Comparison of ENCODE assay signal across 7 cellular contexts in the genomic region with DNA sequence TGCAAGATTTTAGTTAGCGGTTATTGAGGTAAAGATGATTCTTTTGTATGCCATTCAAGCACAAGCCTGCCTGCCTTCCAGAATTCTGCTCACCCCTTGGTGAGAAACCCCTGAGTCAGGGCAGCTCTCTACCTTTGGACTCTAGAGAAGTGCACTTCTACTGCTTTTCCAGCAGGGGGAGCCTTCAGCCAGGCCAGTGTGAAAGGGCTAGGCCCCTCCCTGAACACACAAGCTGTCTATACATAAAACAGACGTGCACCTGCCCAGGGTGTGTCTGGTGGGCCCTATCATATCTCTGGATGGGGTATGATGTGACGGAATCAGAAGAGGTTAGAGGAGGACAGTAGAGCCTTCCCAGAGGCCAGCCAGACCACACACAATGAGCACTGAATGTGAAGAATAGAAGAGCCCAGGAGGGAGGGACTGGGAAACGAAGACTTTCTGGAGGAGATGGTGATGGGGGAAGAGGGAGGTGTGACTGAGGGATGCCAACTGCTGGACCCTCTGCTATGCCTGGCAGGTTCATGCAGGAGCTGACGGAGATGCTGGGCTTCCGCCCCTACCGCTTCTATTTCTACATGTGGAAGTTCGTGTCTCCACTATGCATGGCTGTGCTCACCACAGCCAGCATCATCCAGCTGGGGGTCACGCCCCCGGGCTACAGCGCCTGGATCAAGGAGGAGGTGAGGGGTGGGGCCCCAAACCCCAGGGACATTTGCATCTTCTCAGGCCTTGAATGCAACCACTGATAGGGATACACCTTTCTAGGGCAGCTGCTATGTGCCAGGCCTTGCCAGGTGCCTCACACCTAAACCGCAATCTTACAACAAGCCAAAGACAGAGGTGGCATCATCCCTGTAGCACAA. TPM values are rescaled to one million over a fixed set of nuclear protein-coding genes. Genes with fewer than 3 reads are reported as not detected.
A peak's percentile ranks its signal among the peaks of the same experiment; 100 is the strongest.
DNase-seq lines count a peak whose midpoint lies in the region; ATAC-seq, FAIRE-seq and TF ChIP-seq lines count a peak whose summit lies in the region.

No MANE protein-coding gene starts in this region.

- H3K9me3 ChIP-seq in H1 (ENCODE audit: insufficient read depth in 2 of 2, low read depth in 1 of 2, low read length in 1 of 2) (no peaks in the 10 kb centered on the region), uterus (no peaks in the 10 kb centered on the region)

- no peak overlapping the region for H2BK12ac ChIP-seq in H1 (ENCODE audit: low read depth, low read length)

- peak; percentile 63 for ATAC-seq in HG02973 (IDR thresholded peaks at IDR 0.05; ENCODE audit: unreplicated experiment)
- peak; percentile 97 to 98 for ATAC-seq in naive thymus-derived CD8-positive, alpha-beta T cell

- H3K4me3 Mint-ChIP-seq in naive thymus-derived CD8-positive, alpha-beta T cell, result no peak overlapping the region

- H3K79me1 ChIP-seq in H1 (ENCODE audit: low read depth, low read length), result no peaks in the 10 kb centered on the region

- no peak overlapping the region for H2BK120ac ChIP-seq in H1 (replicated peaks; ENCODE audit: low read depth, low read length)

- no peak overlapping the region for H3K4ac ChIP-seq in H1 (replicated peaks; ENCODE audit: insufficient read length, low read depth, low read length)

- H3K56ac ChIP-seq in H1 (replicated peaks; ENCODE audit: insufficient read length, low read depth, low read length), result no peak overlapping the region

- H3K14ac ChIP-seq in H1 (ENCODE audit: insufficient read length), result no peak overlapping the region

- H3K79me2 ChIP-seq in H1 (ENCODE audit: control insufficient read depth in 1 of 2, insufficient read depth in 2 of 2, low read length in 2 of 2), result no peaks in the 10 kb centered on the region

- no peak overlapping the region for H2AK5ac ChIP-seq in H1 (ENCODE audit: low read depth, low read length)

- H2BK5ac ChIP-seq in H1 (ENCODE audit: low read depth, low read length), result no peak overlapping the region

- H3K4me3 ChIP-seq in GM12865 (ENCODE audit: low read depth, low read length), result no peak overlapping the region
- no peak overlapping the region for H3K4me3 ChIP-seq in H1 (ENCODE audit: extremely low read depth in 1 of 4, insufficient read depth in 2 of 4, low read depth in 3 of 4, low read length in 4 of 4)
- H3K4me3 ChIP-seq in uterus, result no peak overlapping the region

- peak; percentile 70 to 82 for TF ChIP-seq RAD21 in H1 (IDR thresholded peaks at IDR 0.05 in 1 of 2, conservative IDR thresholded peaks at IDR 0.05 in 1 of 2; ENCODE audit: low read depth in 2 of 2, low read length in 2 of 2)

- 70% methylated on average over 12 of the region's 12 CpGs; no CpG with 5 or more reads in 1 of the 2 experiments for WGBS in H1 (ENCODE audit: extremely low coverage in 1 of 2, insufficient coverage in 1 of 2, insufficient read length in 1 of 2, insufficient replicate concordance in 2 of 2, low coverage in 1 of 2, low lambda C conversion rate in 2 of 2, missing lambda C conversion rate in 1 of 2), 2 experiments

- intact Hi-C loops in uterus (cut with DNase I; ENCODE audit: low total_unique reads), result no loop called here

- H3K36me3 ChIP-seq in H1 (ENCODE audit: control insufficient read depth in 2 of 4, insufficient read depth in 4 of 4, low read length in 3 of 4), result no peaks in the 10 kb centered on the region
- no peaks in the 10 kb centered on the region for H3K36me3 ChIP-seq in uterus

- H4K5ac ChIP-seq in H1 (ENCODE audit: insufficient read length, low read depth, low read length), result no peak overlapping the region

- DNase-seq in GM12865 (ENCODE audit: low read depth), result peak; percentile 62
- DNase-seq in NCI-H460 (ENCODE audit: extremely low read depth, low read depth), result peak; percentile 30
- peak; percentile 67 for DNase-seq in activated CD4-positive, alpha-beta T cell treated with anti-CD3 and anti-CD28 coated beads for 48 hours
- peak in 1 of 2 experiments; percentile 63 for DNase-seq in H1 (ENCODE audit: low read depth in 1 of 2, low spot score in 2 of 2)
- peak; percentile 27 to 75 (median 56) for DNase-seq in naive thymus-derived CD8-positive, alpha-beta T cell
- DNase-seq in uterus, result no peak

- no peaks in the 10 kb centered on the region for H4K20me1 ChIP-seq in H1 (replicated peaks in 1 of 2; ENCODE audit: control insufficient read depth in 1 of 2, insufficient read depth in 2 of 2, low read length in 2 of 2)

- H4K8ac ChIP-seq in H1 (ENCODE audit: extremely low read depth, insufficient read depth, low read length), result no peak overlapping the region

- H3K27me3 Mint-ChIP-seq in naive thymus-derived CD8-positive, alpha-beta T cell, result no peaks in the 10 kb centered on the region

- H3K9me3 Mint-ChIP-seq in naive thymus-derived CD8-positive, alpha-beta T cell, result no peaks in the 10 kb centered on the region

- no peaks in the 10 kb centered on the region; the same call in 1 of the 2 replicates for H3K23me2 ChIP-seq in H1 (ENCODE audit: low read depth, low read length)

- H3K27ac Mint-ChIP-seq in naive thymus-derived CD8-positive, alpha-beta T cell, result peak overlapping the region in 2 of 10 donors; percentile 66 to 79

- H3K36me3 Mint-ChIP-seq in naive thymus-derived CD8-positive, alpha-beta T cell, result no peaks in the 10 kb centered on the region

- no peaks in the 10 kb centered on the region for H3K27me3 ChIP-seq in H1 (replicated peaks in 1 of 4; ENCODE audit: control insufficient read depth in 3 of 4, extremely low read depth in 1 of 4, insufficient read depth in 3 of 4, low read length in 3 of 4)
- no peaks in the 10 kb centered on the region for H3K27me3 ChIP-seq in uterus

- H3K27ac ChIP-seq in H1 (ENCODE audit: low read depth, low read length) (no peak overlapping the region), uterus (no peak overlapping the region)

- H3K9ac ChIP-seq in H1 (replicated peaks in 1 of 4; ENCODE audit: extremely low read depth in 1 of 4, low read depth in 3 of 4, low read length in 3 of 4), result no peak overlapping the region

- peaks cover 0 to 6% (median 4%) of the 10 kb centered on the region in 4 donors for H3K4me1 Mint-ChIP-seq in naive thymus-derived CD8-positive, alpha-beta T cell

- no peak overlapping the region for H2BK20ac ChIP-seq in H1 (ENCODE audit: low read length)

- H2BK15ac ChIP-seq in H1 (ENCODE audit: low read length), result no peak overlapping the region

- H3K18ac ChIP-seq in H1 (ENCODE audit: extremely low read depth, low read length), result no peak overlapping the region

- H2AFZ ChIP-seq in H1 (ENCODE audit: low read length), result no peak overlapping the region

- no peak overlapping the region for H3K23ac ChIP-seq in H1 (ENCODE audit: insufficient read length)

- CTCF ChIA-PET in H1 (lab: Charles Lee; ENCODE audit: partially characterized antibody), result interaction anchor here (0.6 to 4.8 kb wide), 73 partner anchors 10 to 409 kb away, joined by 3 to 35 read pairs (median 4); partner anchors contain the start of genes KCNA2 and RBM15

- H3K4me1 ChIP-seq in H1 (replicated peaks in 1 of 4; ENCODE audit: control insufficient read depth in 3 of 4, insufficient read depth in 4 of 4, low read length in 3 of 4) (peaks cover 0 to 6% (median 2%) of the 10 kb centered on the region in 4 experiments; a peak in 2 of 7 replicates), uterus (no peaks in the 10 kb centered on the region)

- H3K4me2 ChIP-seq in H1 (ENCODE audit: insufficient read depth in 1 of 2, low read depth in 2 of 2, low read length in 2 of 2), result no peak overlapping the region

- no peak overlapping the region for H4K91ac ChIP-seq in H1 (replicated peaks; ENCODE audit: insufficient read length, low read length)

- TF ChIP-seq POLR2A in H1 (IDR thresholded peaks at IDR 0.05; ENCODE audit: control extremely low read depth in 1 of 2, low read depth in 2 of 2, low read length in 2 of 2) (no peak), uterus (IDR thresholded peaks at IDR 0.05) (no peak)

- no peak for TF ChIP-seq EP300 in H1 (IDR thresholded peaks at IDR 0.05; ENCODE audit: borderline replicate concordance in 1 of 2, low read depth in 2 of 2, low read length in 2 of 2)

- peak; percentile 93 for TF ChIP-seq CTCF in GM12865 (IDR thresholded peaks at IDR 0.05; ENCODE audit: insufficient read depth, low read depth, low read length, missing control alignments)
- TF ChIP-seq CTCF in H1 (IDR thresholded peaks at IDR 0.05; ENCODE audit: control extremely low read depth in 1 of 3, insufficient read depth in 1 of 3, low read depth in 1 of 3, low read length in 3 of 3), result peak; percentile 73 to 95 (median 81)
- TF ChIP-seq CTCF in uterus (IDR thresholded peaks at IDR 0.05), result peak; percentile 59 to 80 (median 68)

- peak; percentile 82 for FAIRE-seq in H1 (lab: Jason Lieb, UNC)

- POLR2A ChIA-PET in H1 (lab: Charles Lee; ENCODE audit: partially characterized antibody), result no interaction called here
- POLR2A ChIA-PET in naive thymus-derived CD8-positive, alpha-beta T cell (lab: Charles Lee), result interaction anchor here (0.7 to 2.0 kb wide), 3 partner anchors 11 to 263 kb away, joined by 4 to 7 read pairs (median 4); no protein-coding TSS in a partner anchor

RNA-seq across cellular contexts. Expression of gene KCNC4, which starts 13.0 kb away (rescaled TPM):
- 1.3 and 1.8 TPM in 2 replicates for total RNA-seq in NCI-H460 (2014; rRNA removed; shearing (Covaris generic))
- polyA plus RNA-seq in NCI-H460 (2014; cell fraction: nucleus; rRNA removed), result 2.9 and 3.7 TPM in 2 replicates
- 11.2 TPM in 2 replicates for total RNA-seq in H1 (2021; fragmentation: NEBNext Ultra II Directional; extraction: Animal tissue kit (Norgen Biotek cat#: 25700))
- polyA plus RNA-seq in H1 (2011; rRNA removed), result 8.1 and 10.6 TPM in 2 replicates
- polyA plus RNA-seq in H1 (2011; cell fraction: cytosol; rRNA removed), result 6.5 TPM
- 24.1 TPM for polyA plus RNA-seq in H1 (2011; cell fraction: nucleus; rRNA removed)
- polyA plus RNA-seq in H1 (2012, experiment 1 of 2), result 7.0 to 8.7 TPM (median 7.2 TPM) in 4 replicates
- 5.3 TPM for polyA plus RNA-seq in H1 (2012, experiment 2 of 2)
- polyA plus RNA-seq in H1 (2013, experiment 1 of 2), result 5.0 TPM
- polyA plus RNA-seq in H1 (2013, experiment 2 of 2), result 4.6 TPM
- polyA minus RNA-seq in H1 (2011; rRNA and poly(A)+ RNA removed), result 7.6 and 9.3 TPM in 2 replicates
- 5.2 TPM for polyA minus RNA-seq in H1 (2011; cell fraction: cytosol; rRNA and poly(A)+ RNA removed)
- 13.3 TPM for polyA minus RNA-seq in H1 (2011; cell fraction: nucleus; rRNA and poly(A)+ RNA removed)
- 10 to 100 TPM; 11.9 to 12.7 TPM for total RNA-seq in naive thymus-derived CD8-positive, alpha-beta T cell
- 1 to 10 TPM in 2 of 3 donors, under 1 TPM in 1; 0.90 to 3.1 (median 1.9) TPM for polyA plus RNA-seq in naive thymus-derived CD8-positive, alpha-beta T cell
- total RNA-seq in uterus, result 10 to 100 TPM in 1 of 4 donors, 1 to 10 TPM in 3; 2.1 to 29.4 (median 3.9) TPM

RNA-seq across cellular contexts. Expression of gene SLC6A17, which starts 46.9 kb away (rescaled TPM):
- total RNA-seq in NCI-H460 (2014; rRNA removed; shearing (Covaris generic)), result not detected in 2 replicates
- polyA plus RNA-seq in NCI-H460 (2014; cell fraction: nucleus; rRNA removed), result not detected in 2 replicates
- 0.28 and 0.29 TPM in 2 replicates for total RNA-seq in H1 (2021; fragmentation: NEBNext Ultra II Directional; extraction: Animal tissue kit (Norgen Biotek cat#: 25700))
- polyA plus RNA-seq in H1 (2011; rRNA removed), result 0.08 and 0.15 TPM in 2 replicates
- polyA plus RNA-seq in H1 (2011; cell fraction: cytosol; rRNA removed), result 0.10 TPM
- 1.3 TPM for polyA plus RNA-seq in H1 (2011; cell fraction: nucleus; rRNA removed)
- polyA plus RNA-seq in H1 (2012, experiment 1 of 2), result 0.24 to 0.34 TPM (median 0.26 TPM) in 4 replicates
- polyA plus RNA-seq in H1 (2012, experiment 2 of 2), result 0.63 TPM
- 0.16 TPM for polyA plus RNA-seq in H1 (2013, experiment 1 of 2)
- polyA plus RNA-seq in H1 (2013, experiment 2 of 2), result 0.17 TPM
- polyA minus RNA-seq in H1 (2011; rRNA and poly(A)+ RNA removed), result 0.16 and 1.2 TPM in 2 replicates
- polyA minus RNA-seq in H1 (2011; cell fraction: cytosol; rRNA and poly(A)+ RNA removed), result 0.88 TPM
- 1.6 TPM for polyA minus RNA-seq in H1 (2011; cell fraction: nucleus; rRNA and poly(A)+ RNA removed)
- total RNA-seq in naive thymus-derived CD8-positive, alpha-beta T cell, result not detected
- polyA plus RNA-seq in naive thymus-derived CD8-positive, alpha-beta T cell, result not detected
- under 1 TPM in 2 of 4 donors, not detected in 2; 0.07 to 0.15 TPM for total RNA-seq in uterus

Comparison
In these comparisons a context has a peak if more than half of its experiments do, and no peak if none do; other contexts are left out.
1. DNase-seq: peak in GM12865 (single experiment), NCI-H460 (single experiment), activated CD4-positive, alpha-beta T cell treated with anti-CD3 and anti-CD28 coated beads for 48 hours (single experiment) and naive thymus-derived CD8-positive, alpha-beta T cell (10 of 10); none in uterus (0 of 2).
2. Peak in every context shown above with its lines, with median percentiles within 50 percentile points of each other: CTCF ChIP-seq.